15 cellular contexts compared by ENCODE assay signal in the genomic region with DNA sequence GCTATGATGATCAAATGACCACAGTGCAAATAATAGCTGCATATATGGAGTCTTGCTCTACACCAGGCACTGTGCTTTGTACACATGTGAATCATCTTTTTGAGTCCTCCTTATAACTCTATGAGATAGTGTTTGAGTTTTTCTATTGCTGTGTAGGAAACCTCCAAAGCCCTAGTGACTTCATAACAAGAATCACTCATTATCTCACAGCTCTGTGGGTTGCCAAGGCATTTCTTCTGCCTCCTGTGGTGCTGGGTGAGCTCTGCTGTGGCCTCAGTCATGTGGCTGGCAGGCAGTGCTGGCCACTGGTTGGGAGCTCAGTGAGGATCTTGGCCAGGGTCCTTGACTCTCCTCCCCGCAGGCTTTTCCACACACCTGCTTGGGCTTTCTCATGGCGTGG.
DNase-seq lines count a peak whose midpoint lies in the region; ATAC-seq, FAIRE-seq and TF ChIP-seq lines count a peak whose summit lies in the region.
"Had no signal": no experiment of that assay in that cellular context is flagged by ENCODE, and none has a peak within 500 bp of the region (broad histone marks: within the 10 kb centered on the region; RNA-seq: fewer than 3 reads in every experiment).

No MANE protein-coding gene starts in this region.

- peaks cover 14% of the 10 kb centered on the region; the same call in 1 of the 2 replicates for H3F3A ChIP-seq in GM23248 (ENCODE audit: insufficient read depth)

- no peak overlapping the region for H2AFZ ChIP-seq in GM23248

- no peak for ATAC-seq in HG03095 (IDR thresholded peaks at IDR 0.05; ENCODE audit: unreplicated experiment)
- ATAC-seq: Panc1 had no signal

- no peaks in the 10 kb centered on the region for H4K20me1 ChIP-seq in GM23248 (ENCODE audit: insufficient read depth)

- FAIRE-seq in RCC 7860 (lab: Jason Lieb, UNC) (no peak), small intestine (lab: Jason Lieb, UNC) (no peak)
- FAIRE-seq: keratinocyte had no signal

- DNase-seq in GM23248 (peak; percentile 84), RCC 7860 (ENCODE audit: low spot score) (peak; percentile 67), fibroblast of mammary gland (ENCODE audit: low read depth) (peak; percentile 73), posterior vena cava (ENCODE audit: low spot score) (peak; percentile 84), small intestine (no peak), GM19238 (ENCODE audit: insufficient read length, low spot score) (no peak)
- DNase-seq: anterior cingulate cortex, DMS79 treated with DMSO at 0.1 percent for 48 hours, KG1, NCI-H748 treated with DMSO at 0.1 percent for 48 hours, nucleus accumbens, trophoblast cell had no signal

- H3K79me2 ChIP-seq in GM23248 (ENCODE audit: insufficient read depth) = no peaks in the 10 kb centered on the region

- intact Hi-C loops in posterior vena cava (cut with DNase I) = no loop called here

- peak overlapping the region; percentile 31; the same call in 1 of the 2 replicates for H3K27ac ChIP-seq in GM23248
- H3K27ac ChIP-seq in small intestine (ENCODE audit: low read depth in 1 of 2, low read length in 1 of 2) = no peak overlapping the region

- H3K4me2 ChIP-seq in GM23248 (ENCODE audit: unreplicated experiment) = no peak overlapping the region

- H3K9ac ChIP-seq in GM23248 = no peak overlapping the region

- H3K4me1 ChIP-seq in GM23248 (ENCODE audit: insufficient read depth) = peaks cover 4% of the 10 kb centered on the region
- no peaks in the 10 kb centered on the region for H3K4me1 ChIP-seq in small intestine (ENCODE audit: control insufficient read depth in 2 of 2, insufficient read depth in 1 of 2, low read depth in 1 of 2, low read length in 1 of 2)

- H3K36me3 ChIP-seq in GM23248 (ENCODE audit: low read depth) = no peaks in the 10 kb centered on the region
- H3K36me3 ChIP-seq in small intestine (ENCODE audit: control insufficient read depth in 2 of 2, insufficient read depth in 2 of 2, low read length in 2 of 2) = no peaks in the 10 kb centered on the region

- no peak for TF ChIP-seq CTCF in fibroblast of mammary gland (conservative IDR thresholded peaks at IDR 0.05; ENCODE audit: control insufficient read depth, insufficient read depth, low read depth, low read length)

- 9 to 13% methylated on average over 2 of the region's 2 CpGs for WGBS in GM23248 (ENCODE audit: low coverage in 1 of 2, low lambda C conversion rate in 2 of 2, missing lambda C conversion rate in 2 of 2), 2 experiments
- whole genome bisulfite sequencing in small intestine, 3 donors = 87 to 98% (median 88%) methylated on average over 2 of the region's 2 CpGs

- no peaks in the 10 kb centered on the region for H3K9me3 ChIP-seq in GM23248 (ENCODE audit: low read depth)
- H3K9me3 ChIP-seq in small intestine (ENCODE audit: control insufficient read depth, low read depth) = no peaks in the 10 kb centered on the region

- no peaks in the 10 kb centered on the region for H3K27me3 ChIP-seq in GM23248 (replicated peaks; ENCODE audit: insufficient read depth)
- H3K27me3 ChIP-seq in small intestine (ENCODE audit: control insufficient read depth in 2 of 2, insufficient read depth in 2 of 2, low read length in 2 of 2) = no peaks in the 10 kb centered on the region

- H3K4me3 ChIP-seq in GM23248 = no peak overlapping the region
- H3K4me3 ChIP-seq in fibroblast of mammary gland (ENCODE audit: control insufficient read depth, low read depth, low read length) = no peak overlapping the region
- H3K4me3 ChIP-seq in small intestine (ENCODE audit: low read depth in 1 of 2, low read length in 2 of 2) = no peak overlapping the region

- no peaks in the 10 kb centered on the region for H3K9me2 ChIP-seq in GM23248 (ENCODE audit: insufficient read depth)

- in situ Hi-C loops in GM23248 (cut with MboI) = no loop called here

Comparison
In these comparisons a context has a peak if more than half of its experiments do, and no peak if none do; other contexts are left out.
1. DNase-seq: peak in GM23248 (single experiment), RCC 7860 (single experiment), fibroblast of mammary gland (single experiment) and posterior vena cava (single experiment); none in small intestine (single experiment) and GM19238 (single experiment).